ENCODE assay signal across 30 cellular contexts in the genomic region with DNA sequence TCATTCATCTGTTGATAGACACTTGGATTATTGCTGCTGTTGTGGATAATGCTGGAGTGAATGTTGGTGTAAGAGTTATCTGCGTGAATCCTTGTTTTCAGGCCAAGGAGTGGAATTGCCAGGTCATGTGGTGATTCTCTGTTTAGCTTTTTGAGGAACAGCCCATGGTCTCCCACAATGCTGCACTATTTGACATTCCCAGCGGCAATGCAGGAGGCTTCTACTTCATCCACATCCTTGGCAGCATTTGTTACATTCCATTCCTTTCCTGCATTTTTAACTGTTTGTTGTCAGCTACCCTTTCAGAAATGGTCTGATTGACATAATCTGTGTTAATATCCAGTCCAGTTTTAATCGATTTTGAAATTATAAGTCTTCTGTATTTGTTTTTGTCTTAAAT. TPM values are rescaled to one million over a fixed set of nuclear protein-coding genes. Genes with fewer than 3 reads are reported as not detected.
"Had no signal": no experiment of that assay in that cellular context is flagged by ENCODE, and none has a peak within 500 bp of the region (broad histone marks: within the 10 kb centered on the region; RNA-seq: fewer than 3 reads in every experiment).

No MANE protein-coding gene starts in this region.

- H3K4me3 ChIP-seq: colonic mucosa, gastrocnemius medialis, lung, neural progenitor cell, right atrium auricular region, sigmoid colon, skin epidermis, spleen, thoracic aorta, tibial nerve, upper lobe of left lung had no signal

- H3K4me1 Mint-ChIP-seq: memory B cell; naive thymus-derived CD4-positive, alpha-beta T cell; nephron; stimulated activated naive B cell treated with anti-CD40 and anti-IgM and Interleukin-4, amounts not matched to agents 10 μg/mL and 1 μg/mL and 100 μg/mL, for 72 hours had no signal

- H3K9ac ChIP-seq: neural progenitor cell, parathyroid adenoma had no signal

- H3K27me3 Mint-ChIP-seq: memory B cell had no signal

- H3K4me1 ChIP-seq: colonic mucosa, gastrocnemius medialis, parathyroid adenoma, right atrium auricular region, sigmoid colon, spleen, tibial nerve, upper lobe of left lung had no signal

- H3K4me2 ChIP-seq: neural progenitor cell had no signal

- H3K27ac ChIP-seq: colonic mucosa, gastrocnemius medialis, neural progenitor cell, parathyroid adenoma, right atrium auricular region, sigmoid colon, skin epidermis, spleen, thoracic aorta, tibial nerve, upper lobe of left lung had no signal

- FAIRE-seq: kidney had no signal

- DNase-seq: colonic mucosa; effector CD8-positive, alpha-beta T cell; endodermal cell; foreskin fibroblast; gastrocnemius medialis; head of caudate nucleus; kidney; naive thymus-derived CD4-positive, alpha-beta T cell; sigmoid colon; spleen; stimulated activated naive B cell treated with anti-CD40 and anti-IgM and Interleukin-4, amounts not matched to agents 10 μg/mL and 1 μg/mL and 100 μg/mL, for 72 hours; upper lobe of left lung had no signal

- H2AFZ ChIP-seq: neural progenitor cell, parathyroid adenoma had no signal

- H3K27ac Mint-ChIP-seq: dendritic cell treated with granulocyte-macrophage colony-stimulating factor and Interleukin-4, amounts not matched to agents 40 ng/mL and 50 ng/mL, for 4 days; endodermal cell; memory B cell; naive thymus-derived CD4-positive, alpha-beta T cell; nephron; neural progenitor cell; progenitor cell of endocrine pancreas; stimulated activated naive B cell treated with anti-CD40 and anti-IgM and Interleukin-4, amounts not matched to agents 10 μg/mL and 1 μg/mL and 100 μg/mL, for 72 hours; stimulated activated naive CD8-positive, alpha-beta T cell treated with anti-CD3 and anti-CD28 coated beads, Interleukin-15, Interleukin-2, amounts not matched to agents 100 ng/mL and 50 ng/mL, for 24 hours had no signal

- ATAC-seq: gastrocnemius medialis; left lobe of liver; naive thymus-derived CD4-positive, alpha-beta T cell; stimulated activated naive B cell treated with anti-CD40 and anti-IgM and Interleukin-4, amounts not matched to agents 10 μg/mL and 1 μg/mL and 100 μg/mL, for 72 hours had no signal

- H3K79me2 ChIP-seq: parathyroid adenoma had no signal

- H3K9me3 Mint-ChIP-seq: dendritic cell treated with granulocyte-macrophage colony-stimulating factor and Interleukin-4, amounts not matched to agents 40 ng/mL and 50 ng/mL, for 4 days; memory B cell; naive thymus-derived CD4-positive, alpha-beta T cell; neural progenitor cell; stimulated activated naive B cell treated with anti-CD40 and anti-IgM and Interleukin-4, amounts not matched to agents 10 μg/mL and 1 μg/mL and 100 μg/mL, for 72 hours; stimulated activated naive CD8-positive, alpha-beta T cell treated with anti-CD3 and anti-CD28 coated beads, Interleukin-15, Interleukin-2, amounts not matched to agents 100 ng/mL and 50 ng/mL, for 24 hours had no signal

- H3K36me3 Mint-ChIP-seq: stimulated activated naive B cell treated with anti-CD40 and anti-IgM and Interleukin-4, amounts not matched to agents 10 μg/mL and 1 μg/mL and 100 μg/mL, for 72 hours had no signal

- H3K36me3 ChIP-seq: colonic mucosa, right atrium auricular region, sigmoid colon, spleen, thoracic aorta, tibial nerve, upper lobe of left lung had no signal

- H3K4me3 Mint-ChIP-seq: dendritic cell treated with granulocyte-macrophage colony-stimulating factor and Interleukin-4, amounts not matched to agents 40 ng/mL and 50 ng/mL, for 4 days; endodermal cell; memory B cell; naive thymus-derived CD4-positive, alpha-beta T cell; nephron; neural progenitor cell; stimulated activated naive B cell treated with anti-CD40 and anti-IgM and Interleukin-4, amounts not matched to agents 10 μg/mL and 1 μg/mL and 100 μg/mL, for 72 hours; stimulated activated naive CD8-positive, alpha-beta T cell treated with anti-CD3 and anti-CD28 coated beads, Interleukin-15, Interleukin-2, amounts not matched to agents 100 ng/mL and 50 ng/mL, for 24 hours had no signal

- H3K27me3 ChIP-seq: colonic mucosa, gastrocnemius medialis, neural progenitor cell, right atrium auricular region, sigmoid colon, spleen, upper lobe of left lung had no signal

- H3K9me3 ChIP-seq: colonic mucosa, gastrocnemius medialis, right atrium auricular region, sigmoid colon, spleen, thoracic aorta, tibial nerve, upper lobe of left lung had no signal

RNA-seq across cellular contexts. Expression of gene CLDN20, which starts 51.7 kb away (rescaled TPM):
- total RNA-seq: colonic mucosa; endodermal cell; esophagus mucosa; gastrocnemius medialis; glomerular endothelial cell; kidney; left lobe of liver; liver; lung; mononuclear cell; naive thymus-derived CD4-positive, alpha-beta T cell; osteoblast; progenitor cell of endocrine pancreas; right atrium auricular region; sigmoid colon; spleen; thoracic aorta; upper lobe of left lung had no signal
- polyA plus RNA-seq: lung; naive thymus-derived CD4-positive, alpha-beta T cell; sigmoid colon; spleen had no signal
